ENCODE assay signal across 17 cellular contexts in the genomic region with DNA sequence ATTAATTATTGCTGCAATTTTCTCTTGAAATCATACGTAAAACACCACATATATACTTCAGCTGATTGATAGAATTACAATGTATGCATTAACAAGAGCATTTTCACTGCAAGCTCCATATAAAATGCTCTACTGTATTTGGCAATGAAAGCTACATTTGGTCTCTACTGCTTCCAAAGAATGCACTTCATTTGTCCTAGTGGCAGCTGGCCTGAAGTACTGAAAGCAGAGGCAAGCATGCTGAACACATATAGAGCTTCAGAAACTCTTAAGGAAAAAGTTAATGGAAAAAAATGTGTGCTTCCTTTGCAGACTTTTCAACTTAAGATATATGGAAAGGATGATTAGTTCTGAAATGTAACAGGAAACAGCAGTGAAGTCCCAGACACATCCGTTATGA.
"Had no signal": no experiment of that assay in that cellular context is flagged by ENCODE, and none has a peak within 500 bp of the region (broad histone marks: within the 10 kb centered on the region; RNA-seq: fewer than 3 reads in every experiment).

No MANE protein-coding gene starts in this region.

- H3K4me1 Mint-ChIP-seq: activated CD4-positive, alpha-beta T cell treated with anti-CD3 and anti-CD28 coated beads, Interleukin-2, amount 10 ng/mL, durations not matched to agents 7 days and 5 days; activated naive CD8-positive, alpha-beta T cell treated with anti-CD3 and anti-CD28 coated beads for 36 hours; central memory CD8-positive, alpha-beta T cell; nephron progenitor cell; stimulated activated effector memory CD8-positive, alpha-beta T cell treated with anti-CD3 and anti-CD28 coated beads, Interleukin-12 subunit alpha, Interleukin-12 subunit beta, amount 100 ng/mL, for 72 hours had no signal

- H3K4me3 Mint-ChIP-seq: activated CD4-positive, alpha-beta T cell treated with anti-CD3 and anti-CD28 coated beads, Interleukin-2, amount 10 ng/mL, durations not matched to agents 7 days and 5 days; activated naive CD8-positive, alpha-beta T cell treated with anti-CD3 and anti-CD28 coated beads for 36 hours; activated T-helper 1 cell treated with anti-CD3 and anti-CD28 coated beads, Interleukin-12 subunit alpha, Interleukin-12 subunit beta, Interleukin-2, Interleukin-4 antibody, amounts not matched to agents 30 ng/mL and 10 ng/mL and 1 ng/mL, durations not matched to agents 14 hours and 24 hours and 36 hours; brain; central memory CD8-positive, alpha-beta T cell; nephron progenitor cell; stimulated activated effector memory CD8-positive, alpha-beta T cell treated with anti-CD3 and anti-CD28 coated beads, Interleukin-12 subunit alpha, Interleukin-12 subunit beta, amount 100 ng/mL, for 72 hours had no signal

- H3K36me3 Mint-ChIP-seq: activated naive CD8-positive, alpha-beta T cell treated with anti-CD3 and anti-CD28 coated beads for 36 hours; brain; stimulated activated effector memory CD8-positive, alpha-beta T cell treated with anti-CD3 and anti-CD28 coated beads, Interleukin-12 subunit alpha, Interleukin-12 subunit beta, amount 100 ng/mL, for 72 hours had no signal

- ATAC-seq: stimulated activated effector memory CD8-positive, alpha-beta T cell treated with anti-CD3 and anti-CD28 coated beads, Interleukin-12 subunit alpha, Interleukin-12 subunit beta, amount 100 ng/mL, for 72 hours had no signal

- H3K27ac ChIP-seq: coronary artery, left ventricle myocardium inferior, thoracic aorta, uterus had no signal

- H3K9me3 Mint-ChIP-seq: activated CD4-positive, alpha-beta T cell treated with anti-CD3 and anti-CD28 coated beads, Interleukin-2, amount 10 ng/mL, durations not matched to agents 7 days and 5 days; activated naive CD8-positive, alpha-beta T cell treated with anti-CD3 and anti-CD28 coated beads for 36 hours; activated T-helper 1 cell treated with anti-CD3 and anti-CD28 coated beads, Interleukin-12 subunit alpha, Interleukin-12 subunit beta, Interleukin-2, Interleukin-4 antibody, amounts not matched to agents 30 ng/mL and 10 ng/mL and 1 ng/mL, durations not matched to agents 14 hours and 24 hours and 36 hours; nephron progenitor cell had no signal

- H3K27ac Mint-ChIP-seq: activated CD4-positive, alpha-beta T cell treated with anti-CD3 and anti-CD28 coated beads, Interleukin-2, amount 10 ng/mL, durations not matched to agents 7 days and 5 days; activated naive CD8-positive, alpha-beta T cell treated with anti-CD3 and anti-CD28 coated beads for 36 hours; activated T-helper 1 cell treated with anti-CD3 and anti-CD28 coated beads, Interleukin-12 subunit alpha, Interleukin-12 subunit beta, Interleukin-2, Interleukin-4 antibody, amounts not matched to agents 30 ng/mL and 10 ng/mL and 1 ng/mL, durations not matched to agents 14 hours and 24 hours and 36 hours; brain; nephron progenitor cell; stimulated activated effector memory CD8-positive, alpha-beta T cell treated with anti-CD3 and anti-CD28 coated beads, Interleukin-12 subunit alpha, Interleukin-12 subunit beta, amount 100 ng/mL, for 72 hours had no signal

- H3K36me3 ChIP-seq: left ventricle myocardium inferior, thoracic aorta, uterus had no signal

- H3K27me3 ChIP-seq: uterus had no signal

- H3K4me1 ChIP-seq: left ventricle myocardium inferior, uterus had no signal

- DNase-seq: activated CD4-positive, alpha-beta T cell treated with anti-CD3 and anti-CD28 coated beads, Interleukin-2, amount 10 ng/mL, durations not matched to agents 7 days and 5 days; activated CD4-positive, CD25-positive, alpha-beta regulatory T cell; activated naive CD8-positive, alpha-beta T cell treated with anti-CD3 and anti-CD28 coated beads for 36 hours; amygdala; foreskin fibroblast; hippocampal formation; kidney; left ventricle myocardium inferior; nephron progenitor cell; stimulated activated CD4-positive, alpha-beta T cell treated with anti-CD3 and anti-CD28 coated beads, Interleukin-12 subunit alpha, Interleukin-12 subunit beta, amount 100 ng/mL, for 4 hours; uterus had no signal

- H3K4me3 ChIP-seq: coronary artery, left ventricle myocardium inferior, thoracic aorta, uterus had no signal

- H3K9me3 ChIP-seq: left ventricle myocardium inferior, thoracic aorta, uterus had no signal

- H3K27me3 Mint-ChIP-seq: activated CD4-positive, alpha-beta T cell treated with anti-CD3 and anti-CD28 coated beads, Interleukin-2, amount 10 ng/mL, durations not matched to agents 7 days and 5 days; activated naive CD8-positive, alpha-beta T cell treated with anti-CD3 and anti-CD28 coated beads for 36 hours; brain; central memory CD8-positive, alpha-beta T cell had no signal
